26 cellular contexts compared by ENCODE assay signal in the genomic region with DNA sequence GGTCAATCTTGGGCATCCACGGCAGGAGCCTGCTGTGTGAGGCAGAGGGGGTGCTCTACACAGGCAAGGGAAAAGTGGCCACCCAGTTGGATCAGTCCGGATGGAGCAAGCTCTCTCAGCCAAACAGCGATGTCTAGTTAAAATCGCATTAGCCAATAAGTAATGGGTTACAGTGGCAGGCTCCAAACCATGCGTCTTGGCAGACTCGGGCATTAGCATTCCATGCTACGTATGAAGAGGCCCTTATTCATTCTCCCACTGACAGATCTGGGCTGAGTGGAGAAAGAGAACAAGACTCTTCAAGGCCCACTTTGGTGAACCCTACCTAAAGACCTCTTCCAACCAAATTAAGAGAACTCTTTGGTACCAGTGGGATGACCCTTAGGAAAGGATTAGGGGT. TPM values are rescaled to one million over a fixed set of nuclear protein-coding genes. Genes with fewer than 3 reads are reported as not detected.
DNase-seq lines count a peak whose midpoint lies in the region; ATAC-seq, FAIRE-seq and TF ChIP-seq lines count a peak whose summit lies in the region.
"Had no signal": no experiment of that assay in that cellular context is flagged by ENCODE, and none has a peak within 500 bp of the region (broad histone marks: within the 10 kb centered on the region; RNA-seq: fewer than 3 reads in every experiment).

No MANE protein-coding gene starts in this region.

- H3K4me2 ChIP-seq in GM12878 (ENCODE audit: control insufficient read depth, insufficient read depth), result no peak overlapping the region
- H3K4me2 ChIP-seq: BLaER1, KMS-11, PC-9 had no signal

- BruUV-seq in GM12878 (replicated peaks; lab: Mats Ljungman, UMichigan), result no TSS peak

- TF ChIP-seq EP300 in GM12878 (IDR thresholded peaks at IDR 0.05; ENCODE audit: borderline replicate concordance in 1 of 2, control insufficient read depth in 1 of 2, low read depth in 2 of 2, low read length in 2 of 2), result no peak

- in situ Hi-C loops in GM12878 (cut with MboI), result loop anchor here (5.0 kb wide), 1 partner anchor 343 kb away; no protein-coding TSS in a partner anchor

- peaks cover 50% of the 10 kb centered on the region for H3K36me3 Mint-ChIP-seq in chondrocyte (ENCODE audit: low read depth)
- H3K36me3 Mint-ChIP-seq: CD4-positive, alpha-beta memory T cell had no signal

- 100% methylated on average over 7 of the region's 7 CpGs for WGBS in GM12878 (ENCODE audit: insufficient coverage, insufficient replicate concordance, low lambda C conversion rate, missing lambda C conversion rate)
- WGBS in thyroid gland, 2 donors, result 36 to 70% methylated on average over 6 to 7 of the region's 7 CpGs

- FAIRE-seq in GM12878 (lab: Jason Lieb, UNC), result no peak
- FAIRE-seq: H1 had no signal

- peak; percentile 24 for DNase-seq in MG63
- DNase-seq in GM12878 (ENCODE audit: low read depth, low spot score), result no peak
- DNase-seq in lower lobe of right lung, result no peak
- DNase-seq in thyroid gland, result peak; percentile 22 to 45
- DNase-seq in chondrocyte (ENCODE audit: low spot score), result no peak
- no peak for DNase-seq in NCI-H1436 treated with DMSO at 0.1 percent for 48 hours (lab: John Stamatoyannopoulos, UW)
- no peak for DNase-seq in BE2C
- DNase-seq: Caco-2; CD4-positive, alpha-beta memory T cell; DMS 273 treated with DMSO at 0.1 percent for 48 hours; DMS79 treated with DMSO at 0.1 percent for 48 hours; IMR-90; MV-4-11; NCI-H1105 treated with DMSO at 0.1 percent for 48 hours; NCI-H1694; NCI-H446; NCI-H526; PC-9; RPMI8226; SHP77 treated with DMSO at 0.1 percent for 48 hours had no signal

- no peak overlapping the region for H3K27ac Mint-ChIP-seq in chondrocyte (ENCODE audit: unreplicated experiment)
- H3K27ac Mint-ChIP-seq: CD4-positive, alpha-beta memory T cell had no signal

- H3K27ac ChIP-seq in GM12878 (ENCODE audit: control insufficient read depth, insufficient read depth), result no peak overlapping the region
- no peak overlapping the region for H3K27ac ChIP-seq in lower lobe of right lung
- H3K27ac ChIP-seq in thyroid gland, result no peak overlapping the region
- H3K27ac ChIP-seq: BLaER1, KMS-11, PC-9 had no signal

- H3K27me3 ChIP-seq in MG63 (no peaks in the 10 kb centered on the region), GM12878 (replicated peaks in 1 of 2; ENCODE audit: control insufficient read depth in 2 of 2, insufficient read depth in 2 of 2, low read length in 1 of 2) (no peaks in the 10 kb centered on the region), lower lobe of right lung (ENCODE audit: low read depth) (no peaks in the 10 kb centered on the region), thyroid gland (no peaks in the 10 kb centered on the region), BE2C (no peaks in the 10 kb centered on the region)
- H3K27me3 ChIP-seq: BLaER1 had no signal

- TF ChIP-seq RAD21 in GM12878 (IDR thresholded peaks at IDR 0.05; ENCODE audit: insufficient read depth, low read depth, low read length), result no peak

- ATAC-seq in GM12878 (no peak), lower lobe of right lung (peak; percentile 22 to 39)
- ATAC-seq: HCT116, SK-N-SH treated with all-trans-retinoic acid at 6 μM for 48 hours had no signal

- no peaks in the 10 kb centered on the region for H3K79me2 ChIP-seq in GM12878 (ENCODE audit: control insufficient read depth, insufficient read depth, low read length)

- H3K4me1 Mint-ChIP-seq in chondrocyte (ENCODE audit: low read depth), result peaks cover 6% of the 10 kb centered on the region
- H3K4me1 Mint-ChIP-seq: CD4-positive, alpha-beta memory T cell had no signal

- TF ChIP-seq POLR2A in GM12878 (IDR thresholded peaks at IDR 0.05; ENCODE audit: low read depth, low read length) (no peak), thyroid gland (IDR thresholded peaks at IDR 0.05) (no peak)

- H3K4me1 ChIP-seq in GM12878 (ENCODE audit: control insufficient read depth, insufficient read depth, low read length), result no peaks in the 10 kb centered on the region
- H3K4me1 ChIP-seq in lower lobe of right lung, result peaks cover 5% of the 10 kb centered on the region
- peaks cover 12 to 25% of the 10 kb centered on the region in 2 donors for H3K4me1 ChIP-seq in thyroid gland
- no peaks in the 10 kb centered on the region for H3K4me1 ChIP-seq in BE2C
- H3K4me1 ChIP-seq: BLaER1, Caco-2 had no signal

- no peak for TF ChIP-seq CTCF in GM12878 (IDR thresholded peaks at IDR 0.05 in 2 of 3, conservative IDR thresholded peaks at IDR 0.05 in 1 of 3; ENCODE audit: control insufficient read depth in 2 of 3, extremely low read depth in 1 of 3, insufficient read depth in 1 of 3, low read depth in 3 of 3, low read length in 3 of 3)
- TF ChIP-seq CTCF in lower lobe of right lung (IDR thresholded peaks at IDR 0.05), result no peak
- TF ChIP-seq CTCF in thyroid gland (IDR thresholded peaks at IDR 0.05), result no peak
- TF ChIP-seq CTCF in chondrocyte (IDR thresholded peaks at IDR 0.05), result no peak
- TF ChIP-seq CTCF in BE2C (IDR thresholded peaks at IDR 0.05; ENCODE audit: low read depth, low read length), result no peak

- RAD21 ChIA-PET in GM12878 (lab: Charles Lee; ENCODE audit: unreplicated experiment), result no interaction called here

- no peaks in the 10 kb centered on the region for H4K20me1 ChIP-seq in GM12878 (ENCODE audit: control insufficient read depth, insufficient read depth)
- H4K20me1 ChIP-seq: BLaER1 had no signal

- H3K36me3 ChIP-seq in MG63, result peaks cover 54% of the 10 kb centered on the region
- peaks cover 16 to 52% of the 10 kb centered on the region in 2 experiments for H3K36me3 ChIP-seq in GM12878 (ENCODE audit: control insufficient read depth in 2 of 2, insufficient read depth in 2 of 2, low read length in 1 of 2)
- peaks cover 60% of the 10 kb centered on the region for H3K36me3 ChIP-seq in lower lobe of right lung
- H3K36me3 ChIP-seq in thyroid gland, result peaks cover 0 to 15% of the 10 kb centered on the region in 2 donors
- H3K36me3 ChIP-seq in BE2C, result no peaks in the 10 kb centered on the region

- POLR2A ChIA-PET in GM12878 (lab: Charles Lee), result no interaction called here

- H3K4me3 Mint-ChIP-seq in chondrocyte (ENCODE audit: unreplicated experiment), result no peak overlapping the region
- H3K4me3 Mint-ChIP-seq: CD4-positive, alpha-beta memory T cell had no signal

- no peaks in the 10 kb centered on the region for H3K27me3 Mint-ChIP-seq in chondrocyte (ENCODE audit: low read depth)
- H3K27me3 Mint-ChIP-seq: CD4-positive, alpha-beta memory T cell had no signal

- H3K4me3 ChIP-seq in MG63 (no peak overlapping the region), GM12878 (no peak overlapping the region), lower lobe of right lung (no peak overlapping the region), thyroid gland (replicated peaks in 1 of 3) (no peak overlapping the region), BE2C (ENCODE audit: low read depth, low read length) (no peak overlapping the region)
- H3K4me3 ChIP-seq: BLaER1, PC-9 had no signal

- SMC1A ChIA-PET in GM12878 (lab: Charles Lee; ENCODE audit: uncharacterized antibody, unreplicated experiment), result interaction anchor here (1.2 to 1.6 kb wide), 2 partner anchors 93 to 346 kb away, joined by 3 read pairs; no protein-coding TSS in a partner anchor

- no peak overlapping the region for H2AFZ ChIP-seq in GM12878 (ENCODE audit: control insufficient read depth, low read depth, low read length)
- H2AFZ ChIP-seq: PC-9 had no signal

- H3K9ac ChIP-seq in GM12878 (ENCODE audit: control insufficient read depth, insufficient read depth, low read length), result no peak overlapping the region
- H3K9ac ChIP-seq: BLaER1, KMS-11 had no signal

- H3K9me3 ChIP-seq in MG63, result no peaks in the 10 kb centered on the region
- no peaks in the 10 kb centered on the region for H3K9me3 ChIP-seq in GM12878 (replicated peaks; ENCODE audit: control insufficient read depth, insufficient read depth, low read length)
- H3K9me3 ChIP-seq in lower lobe of right lung, result no peaks in the 10 kb centered on the region
- H3K9me3 ChIP-seq in thyroid gland, result no peaks in the 10 kb centered on the region
- no peaks in the 10 kb centered on the region for H3K9me3 ChIP-seq in BE2C
- H3K9me3 ChIP-seq: BLaER1, Caco-2 had no signal

- intact Hi-C loops in GM12878 (cut with micrococcal nuclease; ENCODE audit: unreplicated experiment), result no loop called here
- intact Hi-C loops in lower lobe of right lung (cut with DNase I), result no loop called here
- intact Hi-C loops in thyroid gland (cut with DNase I), result no loop called here

- H3K9me3 Mint-ChIP-seq in chondrocyte (ENCODE audit: low read depth), result no peaks in the 10 kb centered on the region
- H3K9me3 Mint-ChIP-seq: CD4-positive, alpha-beta memory T cell had no signal

- CTCF ChIA-PET in GM12878 (lab: Yijun Ruan, JAX), result interaction anchor here (1.7 kb wide), 1 partner anchor 16 kb away, joined by 5 read pairs; no protein-coding TSS in a partner anchor

RNA-seq across cellular contexts. Expression of gene CCNB2, which starts 49.3 kb away (rescaled TPM):
- total RNA-seq in MG63 (2014; rRNA removed; shearing (Covaris generic); ENCODE audit: low replicate concordance), result 89.4 and 94.5 TPM in 2 replicates
- 44.1 and 48.5 TPM in 2 replicates for total RNA-seq in GM12878 (2013; cell fraction: nucleolus; rRNA removed)
- total RNA-seq in GM12878 (2014; rRNA removed), result 80.9 and 87.1 TPM in 2 replicates
- total RNA-seq in GM12878 (2014; rRNA removed; fragmentation: Illumina TruSeq; extraction: Trizol), result 94.8 and 99.8 TPM in 2 replicates
- 74.1 and 76.6 TPM in 2 replicates for total RNA-seq in GM12878 (2021)
- polyA plus RNA-seq in GM12878 (2011; ENCODE audit: low read depth), result 55.9 TPM
- 97.7 and 133 TPM in 2 replicates for polyA plus RNA-seq in GM12878 (2011; rRNA removed)
- polyA plus RNA-seq in GM12878 (2011; cell fraction: cytosol; rRNA removed), result 72.7 and 101 TPM in 2 replicates
- polyA plus RNA-seq in GM12878 (2011; cell fraction: nucleus; rRNA removed), result 63.2 and 67.5 TPM in 2 replicates
- 48.4 and 65.5 TPM in 2 replicates for polyA plus RNA-seq in GM12878 (2012)
- polyA plus RNA-seq in GM12878 (2014; fragmentation: Illumina TruSeq; extraction: Trizol), result 102 and 107 TPM in 2 replicates
- polyA plus RNA-seq in GM12878 (2014; fragmentation: Nextera tagmentation; extraction: Ambion mirVana), result 100 to 1,000 TPM; 205 to 211 TPM
- polyA plus RNA-seq in GM12878 (2014; rRNA removed), result 75.1 and 89.1 TPM in 2 replicates
- polyA plus RNA-seq in GM12878 (2016; fragmentation: Nextera tagmentation; extraction: Ambion mirVana), result 100 to 1,000 TPM; 171 to 178 TPM
- polyA minus RNA-seq in GM12878 (2011; rRNA and poly(A)+ RNA removed), result 61.9 and 70.4 TPM in 2 replicates
- polyA minus RNA-seq in GM12878 (2011; cell fraction: cytosol; rRNA and poly(A)+ RNA removed), result 37.6 and 38.6 TPM in 2 replicates
- polyA minus RNA-seq in GM12878 (2011; cell fraction: nucleus; rRNA and poly(A)+ RNA removed), result 33.5 and 52.9 TPM in 2 replicates
- total RNA-seq in lower lobe of right lung, result 2.0 TPM
- total RNA-seq in thyroid gland, result 1 to 10 TPM; 1.1 to 2.1 (median 1.7) TPM
- total RNA-seq in chondrocyte, result 5.3 to 10.4 TPM (median 9.7 TPM) in 3 replicates
- 8.5 TPM for polyA plus RNA-seq in BE2C (2012; ENCODE audit: insufficient read depth, insufficient read length, low read depth)
- polyA plus RNA-seq: CD4-positive, alpha-beta memory T cell had no signal

RNA-seq across cellular contexts. Expression of gene LDHAL6B, which starts 52.4 kb away (rescaled TPM):
- total RNA-seq in MG63 (2014; rRNA removed; shearing (Covaris generic); ENCODE audit: low replicate concordance), result not detected in 2 replicates
- total RNA-seq in GM12878 (2013; cell fraction: nucleolus; rRNA removed), result not detected in 2 replicates
- total RNA-seq in GM12878 (2014; rRNA removed), result not detected in 2 replicates
- total RNA-seq in GM12878 (2014; rRNA removed; fragmentation: Illumina TruSeq; extraction: Trizol), result not detected in 2 replicates
- total RNA-seq in GM12878 (2021), result not detected in 2 replicates
- polyA plus RNA-seq in GM12878 (2011; ENCODE audit: low read depth), result 0.20 TPM
- not detected in 2 replicates for polyA plus RNA-seq in GM12878 (2011; rRNA removed)
- not detected in 2 replicates for polyA plus RNA-seq in GM12878 (2011; cell fraction: cytosol; rRNA removed)
- not detected in 2 replicates for polyA plus RNA-seq in GM12878 (2011; cell fraction: nucleus; rRNA removed)
- 0.63 and 0.64 TPM in 2 replicates for polyA plus RNA-seq in GM12878 (2012)
- not detected in 2 replicates for polyA plus RNA-seq in GM12878 (2014; fragmentation: Illumina TruSeq; extraction: Trizol)
- not detected for polyA plus RNA-seq in GM12878 (2014; fragmentation: Nextera tagmentation; extraction: Ambion mirVana)
- polyA plus RNA-seq in GM12878 (2014; rRNA removed), result not detected in 2 replicates
- under 1 TPM; 0.33 to 0.66 TPM for polyA plus RNA-seq in GM12878 (2016; fragmentation: Nextera tagmentation; extraction: Ambion mirVana)
- polyA minus RNA-seq in GM12878 (2011; rRNA and poly(A)+ RNA removed), result not detected in 2 replicates
- polyA minus RNA-seq in GM12878 (2011; cell fraction: cytosol; rRNA and poly(A)+ RNA removed), result not detected in 2 replicates
- polyA minus RNA-seq in GM12878 (2011; cell fraction: nucleus; rRNA and poly(A)+ RNA removed), result not detected in 2 replicates
- not detected for total RNA-seq in lower lobe of right lung
- under 1 TPM in 1 of 4 donors, not detected in 3; 0.27 TPM for total RNA-seq in thyroid gland
- total RNA-seq in chondrocyte, result not detected in 3 replicates
- not detected for polyA plus RNA-seq in BE2C (2012; ENCODE audit: insufficient read depth, insufficient read length, low read depth)
- total RNA-seq: A673; Caco-2; CD4-positive, alpha-beta memory T cell; H1; IMR-90; PC-9 had no signal
- polyA plus RNA-seq: CD4-positive, alpha-beta memory T cell; H1; IMR-90 had no signal

Comparison
In these comparisons a context has a peak if more than half of its experiments do, and no peak if none do; other contexts are left out.
1. DNase-seq: peak in MG63 (single experiment) and thyroid gland (2 of 2); none in GM12878 (single experiment), lower lobe of right lung (single experiment), chondrocyte (single experiment), NCI-H1436 treated with DMSO at 0.1 percent for 48 hours (single experiment) and BE2C (single experiment).